Comparison of ENCODE assay signal across 7 cellular contexts in genomic region chr15:44849701-44850403, GRCh38.
DNase-seq lines count a peak whose midpoint lies in the region; ATAC-seq and TF ChIP-seq lines count a peak whose summit lies in the region.
"Not testable (repeated sequence)": the region's sequence is repeated elsewhere in the genome, so short reads cannot be mapped to it uniquely, and the experiment has no call there.

No MANE protein-coding gene starts in this region.

- not testable (repeated sequence) for H3K4me3 Mint-ChIP-seq in endothelial cell (ENCODE audit: unreplicated experiment)

- H3K4me1 ChIP-seq in right lobe of liver = peaks cover 0 to 29% (median 9%) of the 10 kb centered on the region in 4 donors

- in situ Hi-C loops in astrocyte of the spinal cord (cut with HindIII; ENCODE audit: low sequenced_read_pairs) = not testable (repeated sequence)

- peak overlapping the region; percentile 38; the same call in 1 of the 2 replicates for H3K27ac ChIP-seq in C4-2B
- peak overlapping the region in 2 of 3 donors; percentile 24 to 31 for H3K27ac ChIP-seq in right lobe of liver

- not testable (repeated sequence) for H3K4me3 ChIP-seq in astrocyte of the spinal cord (ENCODE audit: low read depth, low read length); choroid plexus epithelial cell (ENCODE audit: low read depth, low read length); fibroblast of pulmonary artery (replicated peaks; ENCODE audit: low read depth, low read length); right lobe of liver

- H3K9me3 ChIP-seq in right lobe of liver = not testable (repeated sequence)

- intact Hi-C loops in right lobe of liver (cut with DNase I) = loop anchor here in 1 of 2 donors (10.0 kb wide), 1 partner anchor 175 kb away; the partner anchor contains the start of gene SORD

- not testable (repeated sequence) for TF ChIP-seq CTCF in C4-2B (conservative IDR thresholded peaks at IDR 0.05); astrocyte of the spinal cord (IDR thresholded peaks at IDR 0.05; ENCODE audit: low read depth, low read length); choroid plexus epithelial cell (conservative IDR thresholded peaks at IDR 0.05; ENCODE audit: low read depth, low read length); endothelial cell (IDR thresholded peaks at IDR 0.05; ENCODE audit: unreplicated experiment); fibroblast of pulmonary artery (IDR thresholded peaks at IDR 0.05; ENCODE audit: low read length, missing control alignments); right lobe of liver (IDR thresholded peaks at IDR 0.05)

- peaks cover 16% of the 10 kb centered on the region for H3K4me1 Mint-ChIP-seq in endothelial cell (ENCODE audit: unreplicated experiment)

- H3K27ac Mint-ChIP-seq in endothelial cell (ENCODE audit: unreplicated experiment) = peak overlapping the region; percentile 38

- not testable (repeated sequence) for H3K9me3 Mint-ChIP-seq in endothelial cell (ENCODE audit: unreplicated experiment)

- TF ChIP-seq POLR2A in right lobe of liver (IDR thresholded peaks at IDR 0.05) = not testable (repeated sequence)

- H3K36me3 ChIP-seq in right lobe of liver = not testable (repeated sequence)

- H3K27me3 ChIP-seq in right lobe of liver = not testable (repeated sequence)

- peak in 1 of 4 donors; percentile 20 for ATAC-seq in right lobe of liver

- not testable (repeated sequence) for H3K36me3 Mint-ChIP-seq in endothelial cell (ENCODE audit: low read depth, unreplicated experiment)

- 34% methylated on average over 4 of the region's 6 CpGs for whole genome bisulfite sequencing in right lobe of liver (ENCODE audit: insufficient coverage, low coverage, low lambda C conversion rate, missing lambda C conversion rate)

- H3K27me3 Mint-ChIP-seq in endothelial cell (ENCODE audit: unreplicated experiment) = not testable (repeated sequence)

- peak; percentile 48 for DNase-seq in astrocyte of the spinal cord (ENCODE audit: low read depth, low spot score)
- peak; percentile 65 for DNase-seq in choroid plexus epithelial cell (ENCODE audit: low read depth)
- DNase-seq in endothelial cell (ENCODE audit: low spot score); right lobe of liver: not testable (repeated sequence)
- DNase-seq in fibroblast of pulmonary artery (ENCODE audit: low read depth) = peak; percentile 62
- DNase-seq in pulmonary artery endothelial cell (ENCODE audit: low read depth, low spot score) = peak; percentile 85
